In the genomic region with DNA sequence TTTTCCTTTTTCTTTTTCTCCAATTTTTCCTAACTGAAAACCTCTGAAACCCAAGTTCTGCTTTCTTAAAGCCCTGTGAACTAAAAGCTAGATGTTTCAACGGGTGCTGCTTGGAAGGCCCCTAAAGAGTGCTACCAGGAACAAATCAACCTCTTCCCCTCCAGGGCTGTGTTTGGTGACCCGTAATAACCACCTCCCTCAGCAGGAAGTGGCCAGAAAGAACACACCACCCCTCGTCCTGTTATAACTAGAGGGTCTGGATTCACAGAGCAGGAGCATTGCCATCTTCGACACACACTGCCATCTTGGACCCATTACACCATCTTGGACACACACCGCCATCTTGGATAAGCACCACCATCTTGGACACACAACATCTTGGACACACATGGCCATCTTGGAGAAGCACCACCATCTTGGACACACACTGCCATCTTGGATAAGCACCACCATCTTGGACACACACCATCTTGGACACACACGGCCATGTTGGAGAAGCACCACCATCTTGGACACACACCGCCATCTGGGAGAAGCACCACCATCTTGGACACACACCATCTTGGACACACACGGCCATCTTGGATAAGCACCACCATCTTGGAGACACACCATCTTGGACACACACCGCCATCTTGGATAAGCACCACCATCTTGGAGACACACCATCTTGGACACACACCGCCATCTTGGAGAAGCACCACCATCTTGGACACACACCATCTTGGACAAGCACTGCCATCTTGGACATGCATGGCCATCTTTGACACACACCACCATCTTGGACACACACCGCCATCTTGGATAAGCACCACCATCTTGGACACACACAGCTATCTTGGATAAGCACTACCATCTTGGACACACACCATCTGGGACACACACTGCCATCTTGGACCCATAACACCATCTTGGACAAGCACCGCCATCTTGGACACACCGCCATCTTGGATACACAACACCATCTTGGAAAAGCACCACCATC, we compare ENCODE assay signal across 8 cellular contexts. TPM values are rescaled to one million over a fixed set of nuclear protein-coding genes. Genes with fewer than 3 reads are reported as not detected.
DNase-seq lines count a peak whose midpoint lies in the region; ATAC-seq and TF ChIP-seq lines count a peak whose summit lies in the region.
"Not testable (repeated sequence)": the region's sequence is repeated elsewhere in the genome, so short reads cannot be mapped to it uniquely, and the experiment has no call there.

No MANE protein-coding gene starts in this region.

- peak overlapping the region in 6 of 7 donors; percentile 12 to 78 (median 58) for H3K27ac Mint-ChIP-seq in CD4-positive, alpha-beta memory T cell
- not testable (repeated sequence) for H3K27ac Mint-ChIP-seq in activated CD4-positive, alpha-beta T cell treated with anti-CD3 and anti-CD28 coated beads, Interleukin-2, amount 10 ng/mL, durations not matched to agents 7 days and 5 days
- H3K27ac Mint-ChIP-seq in activated naive CD8-positive, alpha-beta T cell treated with anti-CD3 and anti-CD28 coated beads, Interleukin-2, amount 10 ng/mL, durations not matched to agents 7 days and 5 days, result peak overlapping the region; percentile 63
- H3K27ac Mint-ChIP-seq in nephron progenitor cell, result peak overlapping the region; percentile 58

- TF ChIP-seq EP300 in Ishikawa (IDR thresholded peaks at IDR 0.05; ENCODE audit: borderline replicate concordance), result not testable (repeated sequence)

- not testable (repeated sequence) for TF ChIP-seq RAD21 in Ishikawa (IDR thresholded peaks at IDR 0.05; ENCODE audit: low read depth)

- not testable (repeated sequence) for H3K4me3 ChIP-seq in CD4-positive, alpha-beta memory T cell (ENCODE audit: low read length in 2 of 2); testis

- peak overlapping the region in 1 of 8 donors; percentile 31 for H3K4me3 Mint-ChIP-seq in CD4-positive, alpha-beta memory T cell
- not testable (repeated sequence) for H3K4me3 Mint-ChIP-seq in activated CD4-positive, alpha-beta T cell treated with anti-CD3 and anti-CD28 coated beads, Interleukin-2, amount 10 ng/mL, durations not matched to agents 7 days and 5 days; nephron progenitor cell
- peak overlapping the region; percentile 17 for H3K4me3 Mint-ChIP-seq in activated naive CD8-positive, alpha-beta T cell treated with anti-CD3 and anti-CD28 coated beads, Interleukin-2, amount 10 ng/mL, durations not matched to agents 7 days and 5 days

- POLR2A ChIA-PET in CD4-positive, alpha-beta memory T cell (lab: Charles Lee; ENCODE audit: partially characterized antibody); activated CD4-positive, alpha-beta T cell treated with anti-CD3 and anti-CD28 coated beads, Interleukin-2, amount 10 ng/mL, durations not matched to agents 7 days and 5 days (lab: Charles Lee); activated naive CD8-positive, alpha-beta T cell treated with anti-CD3 and anti-CD28 coated beads, Interleukin-2, amount 10 ng/mL, durations not matched to agents 7 days and 5 days (lab: Charles Lee): not testable (repeated sequence)

- H3K27ac ChIP-seq in CD4-positive, alpha-beta memory T cell (ENCODE audit: low read depth, low read length); testis: not testable (repeated sequence)

- intact Hi-C loops in CD4-positive, alpha-beta memory T cell (cut with micrococcal nuclease); cardiac septum (cut with DNase I): not testable (repeated sequence)
- intact Hi-C loops in testis (cut with DNase I; ENCODE audit: low total_unique reads), result loop anchor here (10.0 kb wide), 1 partner anchor 52 kb away; a partner anchor contains a TSS

- WGBS in testis, 2 donors, result 86 to 89% methylated on average over 11 to 13 of the region's 13 CpGs

- H3K36me3 Mint-ChIP-seq in CD4-positive, alpha-beta memory T cell, result peaks cover 30 to 59% of the 10 kb centered on the region in 2 donors
- peaks cover 69% of the 10 kb centered on the region for H3K36me3 Mint-ChIP-seq in activated CD4-positive, alpha-beta T cell treated with anti-CD3 and anti-CD28 coated beads, Interleukin-2, amount 10 ng/mL, durations not matched to agents 7 days and 5 days (ENCODE audit: low read depth)
- peaks cover 72% of the 10 kb centered on the region for H3K36me3 Mint-ChIP-seq in activated naive CD8-positive, alpha-beta T cell treated with anti-CD3 and anti-CD28 coated beads, Interleukin-2, amount 10 ng/mL, durations not matched to agents 7 days and 5 days
- H3K36me3 Mint-ChIP-seq in nephron progenitor cell (ENCODE audit: low read depth), result peaks cover 80% of the 10 kb centered on the region

- H3K9me3 ChIP-seq in CD4-positive, alpha-beta memory T cell (ENCODE audit: control insufficient read depth in 1 of 2, low read length in 2 of 2); testis: not testable (repeated sequence)

- H3K36me3 ChIP-seq in CD4-positive, alpha-beta memory T cell (ENCODE audit: insufficient read depth, low read length); testis (ENCODE audit: low read depth, missing control alignments): not testable (repeated sequence)

- peaks cover 3 to 29% (median 18%) of the 10 kb centered on the region in 8 donors for H3K9me3 Mint-ChIP-seq in CD4-positive, alpha-beta memory T cell
- H3K9me3 Mint-ChIP-seq in activated CD4-positive, alpha-beta T cell treated with anti-CD3 and anti-CD28 coated beads, Interleukin-2, amount 10 ng/mL, durations not matched to agents 7 days and 5 days, result peaks cover 59% of the 10 kb centered on the region
- peaks cover 41% of the 10 kb centered on the region for H3K9me3 Mint-ChIP-seq in activated naive CD8-positive, alpha-beta T cell treated with anti-CD3 and anti-CD28 coated beads, Interleukin-2, amount 10 ng/mL, durations not matched to agents 7 days and 5 days
- peaks cover 79% of the 10 kb centered on the region for H3K9me3 Mint-ChIP-seq in nephron progenitor cell

- peaks cover 10 to 26% (median 17%) of the 10 kb centered on the region in 4 donors for H3K4me1 Mint-ChIP-seq in CD4-positive, alpha-beta memory T cell
- H3K4me1 Mint-ChIP-seq in activated CD4-positive, alpha-beta T cell treated with anti-CD3 and anti-CD28 coated beads, Interleukin-2, amount 10 ng/mL, durations not matched to agents 7 days and 5 days, result peaks cover 13% of the 10 kb centered on the region
- H3K4me1 Mint-ChIP-seq in activated naive CD8-positive, alpha-beta T cell treated with anti-CD3 and anti-CD28 coated beads, Interleukin-2, amount 10 ng/mL, durations not matched to agents 7 days and 5 days, result peaks cover 27% of the 10 kb centered on the region
- H3K4me1 Mint-ChIP-seq in nephron progenitor cell, result not testable (repeated sequence)

- CTCF ChIA-PET in CD4-positive, alpha-beta memory T cell (lab: Charles Lee; ENCODE audit: partially characterized antibody); activated CD4-positive, alpha-beta T cell treated with anti-CD3 and anti-CD28 coated beads, Interleukin-2, amount 10 ng/mL, durations not matched to agents 7 days and 5 days (lab: Charles Lee): not testable (repeated sequence)

- H3K27me3 ChIP-seq in CD4-positive, alpha-beta memory T cell (ENCODE audit: insufficient read depth, low read length); testis: not testable (repeated sequence)

- not testable (repeated sequence) for TF ChIP-seq CTCF in GM20000 (IDR thresholded peaks at IDR 0.05; ENCODE audit: extremely low read depth, missing control alignments); nephron progenitor cell (IDR thresholded peaks at IDR 0.05); testis (IDR thresholded peaks at IDR 0.05)

- peak; percentile 38 for ATAC-seq in activated naive CD8-positive, alpha-beta T cell treated with anti-CD3 and anti-CD28 coated beads, Interleukin-2, amount 10 ng/mL, durations not matched to agents 7 days and 5 days (ENCODE audit: low read depth)

- H3K4me1 ChIP-seq in CD4-positive, alpha-beta memory T cell (ENCODE audit: insufficient read depth, low read length), result peaks cover 23% of the 10 kb centered on the region
- peaks cover 16% of the 10 kb centered on the region for H3K4me1 ChIP-seq in testis

- peak in 1 of 5 donors; percentile 33 for DNase-seq in CD4-positive, alpha-beta memory T cell
- DNase-seq in GM20000 (ENCODE audit: low spot score), result peak; percentile 35
- peak; percentile 32 for DNase-seq in activated CD4-positive, alpha-beta T cell treated with anti-CD3 and anti-CD28 coated beads, Interleukin-2, amount 10 ng/mL, durations not matched to agents 7 days and 5 days
- peak; percentile 40 for DNase-seq in activated naive CD8-positive, alpha-beta T cell treated with anti-CD3 and anti-CD28 coated beads, Interleukin-2, amount 10 ng/mL, durations not matched to agents 7 days and 5 days
- peak; percentile 55 for DNase-seq in cardiac septum (ENCODE audit: low spot score)
- not testable (repeated sequence) for DNase-seq in nephron progenitor cell
- DNase-seq in testis, result peak; percentile 14

- H3K27me3 Mint-ChIP-seq in CD4-positive, alpha-beta memory T cell; activated CD4-positive, alpha-beta T cell treated with anti-CD3 and anti-CD28 coated beads, Interleukin-2, amount 10 ng/mL, durations not matched to agents 7 days and 5 days; activated naive CD8-positive, alpha-beta T cell treated with anti-CD3 and anti-CD28 coated beads, Interleukin-2, amount 10 ng/mL, durations not matched to agents 7 days and 5 days: not testable (repeated sequence)
- peaks cover 16% of the 10 kb centered on the region for H3K27me3 Mint-ChIP-seq in nephron progenitor cell (ENCODE audit: low read depth, poor library complexity)

- not testable (repeated sequence) for TF ChIP-seq POLR2A in testis (IDR thresholded peaks at IDR 0.05)

RNA-seq across cellular contexts. Expression of a gene that starts 5.4 kb away (rescaled TPM):
- total RNA-seq in CD4-positive, alpha-beta memory T cell, result 10 to 100 TPM; 35.9 to 37.9 TPM
- 10 to 100 TPM; 35.0 to 50.4 TPM for polyA plus RNA-seq in CD4-positive, alpha-beta memory T cell
- 10 to 100 TPM; 30.7 to 33.9 TPM for total RNA-seq in activated CD4-positive, alpha-beta T cell treated with anti-CD3 and anti-CD28 coated beads, Interleukin-2, amount 10 ng/mL, durations not matched to agents 7 days and 5 days
- total RNA-seq in activated naive CD8-positive, alpha-beta T cell treated with anti-CD3 and anti-CD28 coated beads, Interleukin-2, amount 10 ng/mL, durations not matched to agents 7 days and 5 days, result 10 to 100 TPM; 39.4 to 42.2 TPM
- total RNA-seq in cardiac septum (26.8 TPM), testis (10 to 100 TPM; 31.0 to 41.2 TPM)
- polyA plus RNA-seq in testis (ENCODE audit: insufficient read depth, low read depth, low replicate concordance), result 27.0 TPM

RNA-seq across cellular contexts. Expression of a gene that starts 55.4 kb away (rescaled TPM):
- total RNA-seq in CD4-positive, alpha-beta memory T cell, result 100 to 1,000 TPM; 249 to 252 TPM
- polyA plus RNA-seq in CD4-positive, alpha-beta memory T cell, result 100 to 1,000 TPM; 525 to 540 TPM
- total RNA-seq in activated CD4-positive, alpha-beta T cell treated with anti-CD3 and anti-CD28 coated beads, Interleukin-2, amount 10 ng/mL, durations not matched to agents 7 days and 5 days, result 100 to 1,000 TPM; 259 to 261 TPM
- 100 to 1,000 TPM; 235 to 241 TPM for total RNA-seq in activated naive CD8-positive, alpha-beta T cell treated with anti-CD3 and anti-CD28 coated beads, Interleukin-2, amount 10 ng/mL, durations not matched to agents 7 days and 5 days
- total RNA-seq in cardiac septum (147 TPM), testis (100 to 1,000 TPM; 171 to 293 TPM)
- polyA plus RNA-seq in testis (ENCODE audit: insufficient read depth, low read depth, low replicate concordance), result 157 TPM
